ENCODE assay signal across 24 cellular contexts in the genomic region with DNA sequence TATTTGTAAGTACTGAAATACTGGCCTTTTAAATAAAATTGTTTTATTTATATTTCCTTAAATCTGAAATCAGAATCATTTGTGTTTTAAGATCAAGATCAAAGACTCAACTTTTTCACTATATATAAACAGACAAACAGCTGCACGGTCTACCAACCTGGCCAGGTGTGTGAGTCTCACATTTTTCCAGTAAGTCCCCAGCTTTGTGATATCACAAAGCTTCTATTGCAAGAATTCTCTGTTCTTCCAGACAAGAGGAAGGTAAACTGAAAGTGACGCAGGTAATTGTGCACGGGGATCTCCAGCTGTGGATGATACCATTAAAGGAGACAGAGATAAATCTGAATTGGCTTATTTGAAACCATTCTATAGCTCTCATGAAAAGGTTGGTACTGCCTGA. TPM values are rescaled to one million over a fixed set of nuclear protein-coding genes. Genes with fewer than 3 reads are reported as not detected.
"Had no signal": no experiment of that assay in that cellular context is flagged by ENCODE, and none has a peak within 500 bp of the region (broad histone marks: within the 10 kb centered on the region; RNA-seq: fewer than 3 reads in every experiment).

No MANE protein-coding gene starts in this region.

- H3K27me3 ChIP-seq: body of pancreas, neutrophil, ovary, right atrium auricular region, upper lobe of left lung had no signal

- H3K4me3 Mint-ChIP-seq: activated CD4-positive, alpha-beta memory T cell treated with anti-CD3 and anti-CD28 coated beads for 36 hours; activated naive CD8-positive, alpha-beta T cell treated with anti-CD3 and anti-CD28 coated beads, Interleukin-2, amount 50 U/mL, for 24 hours; dendritic cell treated with granulocyte-macrophage colony-stimulating factor and Interleukin-4, amounts not matched to agents 40 ng/mL and 50 ng/mL, for 4 days; memory B cell; natural killer cell treated with Interleukin-12 subunit alpha and Interleukin-12 subunit beta and Interleukin-15 and Interleukin-18, amount 100 ng/mL, for 72 hours; T-helper 1 cell treated with Interleukin-12 subunit alpha and Interleukin-12 subunit beta and Interleukin-4 antibody, amounts not matched to agents 30 μg/mL and 1 μg/mL, for 36 hours had no signal

- H3K27ac ChIP-seq: neutrophil, ovary, psoas muscle, right atrium auricular region, thoracic aorta, upper lobe of left lung had no signal

- ATAC-seq: activated naive CD8-positive, alpha-beta T cell treated with anti-CD3 and anti-CD28 coated beads, Interleukin-2, amount 50 U/mL, for 24 hours; body of pancreas; left cardiac atrium; psoas muscle had no signal

- DNase-seq: activated CD4-positive, alpha-beta memory T cell treated with anti-CD3 and anti-CD28 coated beads for 36 hours; activated CD4-positive, alpha-beta T cell treated with anti-CD3 and anti-CD28 coated beads for 48 hours; activated CD4-positive, CD25-positive, alpha-beta regulatory T cell; activated gamma-delta T cell; activated naive CD4-positive, alpha-beta T cell treated with anti-CD3 and anti-CD28 coated beads, Interleukin-2, amount 50 U/mL, for 16 hours; activated naive CD8-positive, alpha-beta T cell treated with anti-CD3 and anti-CD28 coated beads, Interleukin-2, amount 50 U/mL, for 24 hours; effector CD4-positive, alpha-beta T cell; foreskin melanocyte; head of caudate nucleus; left cardiac atrium; ovary; psoas muscle; stimulated activated CD4-positive, alpha-beta T cell treated with anti-CD3 and anti-CD28 coated beads, Interleukin-4, amount 100 ng/mL, for 24 hours; stimulated activated naive CD4-positive, alpha-beta T cell treated with Interleukin-2 at 50 U/mL for 16 hours; T1000; upper lobe of left lung had no signal

- H3K9me3 Mint-ChIP-seq: activated CD4-positive, alpha-beta memory T cell treated with anti-CD3 and anti-CD28 coated beads for 36 hours; activated naive CD8-positive, alpha-beta T cell treated with anti-CD3 and anti-CD28 coated beads, Interleukin-2, amount 50 U/mL, for 24 hours; dendritic cell treated with granulocyte-macrophage colony-stimulating factor and Interleukin-4, amounts not matched to agents 40 ng/mL and 50 ng/mL, for 4 days; memory B cell; natural killer cell treated with Interleukin-12 subunit alpha and Interleukin-12 subunit beta and Interleukin-15 and Interleukin-18, amount 100 ng/mL, for 72 hours; T-helper 1 cell treated with Interleukin-12 subunit alpha and Interleukin-12 subunit beta and Interleukin-4 antibody, amounts not matched to agents 30 μg/mL and 1 μg/mL, for 36 hours had no signal

- H3K36me3 Mint-ChIP-seq: activated CD4-positive, alpha-beta memory T cell treated with anti-CD3 and anti-CD28 coated beads for 36 hours; memory B cell; natural killer cell treated with Interleukin-12 subunit alpha and Interleukin-12 subunit beta and Interleukin-15 and Interleukin-18, amount 100 ng/mL, for 72 hours had no signal

- H3K27ac Mint-ChIP-seq: activated CD4-positive, alpha-beta memory T cell treated with anti-CD3 and anti-CD28 coated beads for 36 hours; activated naive CD8-positive, alpha-beta T cell treated with anti-CD3 and anti-CD28 coated beads, Interleukin-2, amount 50 U/mL, for 24 hours; dendritic cell treated with granulocyte-macrophage colony-stimulating factor and Interleukin-4, amounts not matched to agents 40 ng/mL and 50 ng/mL, for 4 days; memory B cell; natural killer cell treated with Interleukin-12 subunit alpha and Interleukin-12 subunit beta and Interleukin-15 and Interleukin-18, amount 100 ng/mL, for 72 hours; T-helper 1 cell treated with Interleukin-12 subunit alpha and Interleukin-12 subunit beta and Interleukin-4 antibody, amounts not matched to agents 30 μg/mL and 1 μg/mL, for 36 hours had no signal

- H3K36me3 ChIP-seq: neutrophil, ovary, right atrium auricular region, thoracic aorta, upper lobe of left lung had no signal

- H3K4me1 ChIP-seq: psoas muscle had no signal

- H3K4me3 ChIP-seq: body of pancreas, ovary, psoas muscle, right atrium auricular region, thoracic aorta, upper lobe of left lung had no signal

- H3K9me3 ChIP-seq: body of pancreas, neutrophil, ovary, psoas muscle, right atrium auricular region, thoracic aorta, upper lobe of left lung had no signal

RNA-seq across cellular contexts. Expression of gene CYP2J2, which starts 41.2 kb away (rescaled TPM):
- total RNA-seq: natural killer cell treated with Interleukin-12 subunit alpha and Interleukin-12 subunit beta and Interleukin-15 and Interleukin-18, amount 100 ng/mL, for 72 hours; thoracic aorta had no signal
